In genomic region chr5:54295658-54296276, GRCh38 we compare ENCODE assay signal across 15 cellular contexts. TPM values are rescaled to one million over a fixed set of nuclear protein-coding genes. Genes with fewer than 3 reads are reported as not detected.
DNase-seq lines count a peak whose midpoint lies in the region; ATAC-seq and TF ChIP-seq lines count a peak whose summit lies in the region.
"Had no signal": no experiment of that assay in that cellular context is flagged by ENCODE, and none has a peak within 500 bp of the region (broad histone marks: within the 10 kb centered on the region; RNA-seq: fewer than 3 reads in every experiment).

No MANE protein-coding gene starts in this region.

- H3K18ac ChIP-seq in trophoblast cell (ENCODE audit: low read length) = no peak overlapping the region

- ATAC-seq in PC-3 (peak; percentile 53), body of pancreas (no peak), GM21529 (IDR thresholded peaks at IDR 0.05; ENCODE audit: unreplicated experiment) (no peak)
- ATAC-seq: stimulated activated memory B cell treated with anti-CD40 and anti-IgM and Interleukin-4, amounts not matched to agents 10 μg/mL and 1 μg/mL and 100 μg/mL, for 72 hours had no signal

- H4K91ac ChIP-seq in trophoblast cell (ENCODE audit: low read depth, low read length) = no peak overlapping the region

- H3K4me3 ChIP-seq in H7 (ENCODE audit: insufficient read depth, low read depth, low read length) (no peak overlapping the region), PC-3 (ENCODE audit: low read length) (no peak overlapping the region), left ventricle myocardium inferior (peak overlapping the region; percentile 39), trophoblast cell (ENCODE audit: low read depth, low read length) (no peak overlapping the region), body of pancreas (no peak overlapping the region)
- H3K4me3 ChIP-seq: BLaER1 had no signal

- no peaks in the 10 kb centered on the region for H3K36me3 ChIP-seq in H7 (replicated peaks; ENCODE audit: control insufficient read depth, insufficient read depth, low read length)
- no peaks in the 10 kb centered on the region for H3K36me3 ChIP-seq in PC-3 (ENCODE audit: low read depth, low read length)
- no peaks in the 10 kb centered on the region for H3K36me3 ChIP-seq in left ventricle myocardium inferior
- H3K36me3 ChIP-seq in trophoblast cell (ENCODE audit: control insufficient read depth in 1 of 2, insufficient read depth in 2 of 2, low read length in 2 of 2) = no peaks in the 10 kb centered on the region
- no peaks in the 10 kb centered on the region for H3K36me3 ChIP-seq in body of pancreas (replicated peaks in 1 of 2; ENCODE audit: insufficient read depth in 1 of 2, low read depth in 2 of 2)

- no peak overlapping the region for H2AK5ac ChIP-seq in trophoblast cell (ENCODE audit: low read length)

- peak; percentile 26 for DNase-seq in H7
- DNase-seq in PC-3 = no peak
- DNase-seq in left ventricle myocardium inferior = peak; percentile 29
- peak in 1 of 2 donors; percentile 37 for DNase-seq in trophoblast cell
- no peak for DNase-seq in body of pancreas
- no peak for DNase-seq in NCI-H748 (lab: John Stamatoyannopoulos, UW; ENCODE audit: unreplicated experiment)
- no peak for DNase-seq in activated CD4-positive, CD25-positive, alpha-beta regulatory T cell (lab: John Stamatoyannopoulos, UW)
- DNase-seq: activated CD8-positive, alpha-beta memory T cell treated with anti-CD3 and anti-CD28 coated beads, Interleukin-2, amount 50 U/mL, for 4 hours; activated naive CD8-positive, alpha-beta T cell treated with anti-CD3 and anti-CD28 coated beads for 36 hours; occipital lobe; SHP77 treated with DMSO at 0.1 percent for 48 hours; stimulated activated CD4-positive, alpha-beta T cell treated with anti-CD3 and anti-CD28 coated beads, Interleukin-2, amount 100 ng/mL, for 24 hours had no signal

- H3K79me1 ChIP-seq in trophoblast cell (ENCODE audit: low read length) = no peaks in the 10 kb centered on the region

- H3K27ac ChIP-seq in PC-3 (ENCODE audit: low read length) (no peak overlapping the region), left ventricle myocardium inferior (replicated peaks) (peak overlapping the region; percentile 82), trophoblast cell (ENCODE audit: low read depth, low read length) (no peak overlapping the region), body of pancreas (peak overlapping the region in 1 of 4 donors; percentile 27)
- H3K27ac ChIP-seq: BLaER1 had no signal

- no CpG with 5 or more reads among the region's 8 CpGs for WGBS in trophoblast cell (ENCODE audit: extremely low coverage, insufficient coverage, insufficient read length)
- WGBS in body of pancreas, 2 donors = 69 to 73% methylated on average over 8 of the region's 8 CpGs

- no peak overlapping the region for H2BK120ac ChIP-seq in trophoblast cell (ENCODE audit: insufficient read depth, low read length, poor library complexity)

- H4K8ac ChIP-seq in trophoblast cell (ENCODE audit: low read depth, low read length) = no peak overlapping the region

- POLR2A ChIA-PET in PC-3 (lab: Charles Lee; ENCODE audit: unreplicated experiment) = interaction anchor here (0.6 kb wide), 1 partner anchor 24 kb away, joined by 7 read pairs; no protein-coding TSS in a partner anchor

- no peak for TF ChIP-seq CTCF in PC-3 (conservative IDR thresholded peaks at IDR 0.05; ENCODE audit: low read depth, low read length)
- no peak for TF ChIP-seq CTCF in left ventricle myocardium inferior (IDR thresholded peaks at IDR 0.05; ENCODE audit: borderline replicate concordance)
- no peak for TF ChIP-seq CTCF in body of pancreas (IDR thresholded peaks at IDR 0.05)

- H3K4me2 ChIP-seq in PC-3 (ENCODE audit: low read length) (peak overlapping the region; percentile 16; the same call in 1 of the 2 replicates), trophoblast cell (ENCODE audit: low read length) (no peak overlapping the region)
- H3K4me2 ChIP-seq: BLaER1 had no signal

- H3F3A ChIP-seq in PC-3 (ENCODE audit: low read length, unreplicated experiment) = no peaks in the 10 kb centered on the region

- H3K4ac ChIP-seq in trophoblast cell (ENCODE audit: low read depth, low read length) = peak overlapping the region; percentile 59

- H3K4me1 ChIP-seq in PC-3 (ENCODE audit: insufficient read depth, low read length) = peaks cover 11% of the 10 kb centered on the region; the same call in 1 of the 2 replicates
- peaks cover 66% of the 10 kb centered on the region for H3K4me1 ChIP-seq in left ventricle myocardium inferior
- peaks cover 6 to 7% of the 10 kb centered on the region in 2 experiments for H3K4me1 ChIP-seq in trophoblast cell (ENCODE audit: control insufficient read depth in 1 of 2, insufficient read depth in 2 of 2, low read length in 2 of 2)
- peaks cover 10% of the 10 kb centered on the region for H3K4me1 ChIP-seq in body of pancreas

- CTCF ChIA-PET in PC-3 (lab: Charles Lee) = no interaction called here

- no peak overlapping the region for H4K12ac ChIP-seq in trophoblast cell (ENCODE audit: low read depth, low read length)

- H3K23ac ChIP-seq in trophoblast cell (ENCODE audit: low read length) = no peak overlapping the region

- H3K9me3 ChIP-seq in PC-3 (ENCODE audit: low read length) = no peaks in the 10 kb centered on the region
- no peaks in the 10 kb centered on the region for H3K9me3 ChIP-seq in left ventricle myocardium inferior (replicated peaks)
- H3K9me3 ChIP-seq in trophoblast cell (ENCODE audit: insufficient read depth, low read depth, low read length) = no peaks in the 10 kb centered on the region
- no peaks in the 10 kb centered on the region for H3K9me3 ChIP-seq in body of pancreas

- no peak overlapping the region for H2BK5ac ChIP-seq in trophoblast cell (ENCODE audit: low read depth, low read length, poor library complexity)

- no peaks in the 10 kb centered on the region for H4K20me1 ChIP-seq in PC-3 (ENCODE audit: low read length)

- no peak overlapping the region for H2BK12ac ChIP-seq in trophoblast cell (ENCODE audit: low read length)

- no peak overlapping the region for H3K14ac ChIP-seq in trophoblast cell (ENCODE audit: low read length)

- no TSS peak for BruUV-seq in PC-3 (replicated peaks; lab: Mats Ljungman, UMichigan)

- no peaks in the 10 kb centered on the region for H3K79me2 ChIP-seq in PC-3 (ENCODE audit: low read length)
- H3K79me2 ChIP-seq in trophoblast cell (ENCODE audit: control insufficient read depth, insufficient read depth, low read length, poor library complexity) = peaks cover 6% of the 10 kb centered on the region

- no peaks in the 10 kb centered on the region for H3K9me2 ChIP-seq in PC-3 (replicated peaks; ENCODE audit: low read length)

- TF ChIP-seq POLR2A in body of pancreas (IDR thresholded peaks at IDR 0.05) = no peak

- no peaks in the 10 kb centered on the region for H3K27me3 ChIP-seq in H7 (ENCODE audit: control insufficient read depth, insufficient read depth, low read length)
- H3K27me3 ChIP-seq in PC-3 (ENCODE audit: low read length) = no peaks in the 10 kb centered on the region
- no peaks in the 10 kb centered on the region for H3K27me3 ChIP-seq in left ventricle myocardium inferior (ENCODE audit: low read depth)
- no peaks in the 10 kb centered on the region for H3K27me3 ChIP-seq in trophoblast cell (ENCODE audit: insufficient read depth, low read length)
- no peaks in the 10 kb centered on the region for H3K27me3 ChIP-seq in body of pancreas
- H3K27me3 ChIP-seq: BLaER1 had no signal

- intact Hi-C loops in PC-3 (cut with micrococcal nuclease) (loop anchor here (5.0 kb wide), 1 partner anchor 122 kb away; no protein-coding TSS in a partner anchor), left ventricle myocardium inferior (cut with micrococcal nuclease) (no loop called here), body of pancreas (cut with DNase I) (no loop called here)

- H3K9ac ChIP-seq in PC-3 (ENCODE audit: low read length) = no peak overlapping the region
- H3K9ac ChIP-seq in trophoblast cell (ENCODE audit: low read length) = no peak overlapping the region
- H3K9ac ChIP-seq: BLaER1 had no signal

- H2AFZ ChIP-seq in PC-3 (ENCODE audit: low read length) (no peak overlapping the region), trophoblast cell (ENCODE audit: insufficient read depth, low read length, poor library complexity) (no peak overlapping the region)

RNA-seq across cellular contexts. Expression of gene ARL15, which starts 14.6 kb away (rescaled TPM):
- 21.6 and 22.9 TPM in 2 replicates for total RNA-seq in H7 (2014; rRNA removed; shearing (Covaris generic))
- total RNA-seq in PC-3 (2014; rRNA removed) = 6.0 and 6.9 TPM in 2 replicates
- total RNA-seq in left ventricle myocardium inferior = 18.2 TPM
- 21.9 and 22.3 TPM in 2 replicates for polyA plus RNA-seq in trophoblast cell (2013)
- 10 to 100 TPM; 14.3 to 24.1 TPM for total RNA-seq in body of pancreas

Comparison
In these comparisons a context has a peak if more than half of its experiments do, and no peak if none do; other contexts are left out.
1. DNase-seq: peak in H7 (single experiment) and left ventricle myocardium inferior (single experiment); none in PC-3 (single experiment), body of pancreas (0 of 4), NCI-H748 (single experiment) and activated CD4-positive, CD25-positive, alpha-beta regulatory T cell (0 of 4).